In the genomic region with DNA sequence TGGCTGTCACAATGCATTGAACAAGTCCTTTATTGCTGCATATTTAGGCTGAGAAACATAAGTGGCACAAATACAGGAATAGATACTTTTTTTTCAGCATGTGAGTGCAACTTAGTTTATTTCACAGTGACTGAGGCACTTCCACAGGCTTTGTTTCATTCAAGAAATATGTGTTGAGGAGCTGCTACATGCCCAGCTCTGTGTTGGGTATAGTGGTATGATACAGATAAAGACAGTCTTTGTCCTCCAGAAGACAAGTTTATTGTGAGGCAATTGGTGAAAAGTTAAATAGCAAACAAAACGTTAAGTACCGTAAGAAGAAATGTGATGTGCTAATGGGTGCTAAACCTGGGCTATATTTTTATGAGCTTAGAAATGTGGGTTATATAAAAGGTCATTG, we compare ENCODE assay signal across 21 cellular contexts.
"Had no signal": no experiment of that assay in that cellular context is flagged by ENCODE, and none has a peak within 500 bp of the region (broad histone marks: within the 10 kb centered on the region; RNA-seq: fewer than 3 reads in every experiment).

No MANE protein-coding gene starts in this region.

- DNase-seq: Kasumi-1, MM.1S, NCI-H1092 treated with DMSO at 0.1 percent for 48 hours, NCI-H1436, NCI-H187, NCI-H2029, NCI-H2081 treated with DMSO at 0.1 percent for 48 hours, NCI-H2171, NCI-H226, NCI-H446, NCI-H510A, NCI-H524 treated with DMSO at 0.1 percent for 48 hours, NCI-H774, SHP77 treated with DMSO at 0.1 percent for 48 hours, SJCRH30 had no signal

- H3K27me3 ChIP-seq: SJCRH30 had no signal

- H3K36me3 ChIP-seq: SJCRH30 had no signal

- H3K27ac ChIP-seq: HL-60, KMS-11, RWPE1, SJCRH30, SK-N-MC had no signal

- ATAC-seq: K562 had no signal

- H3K4me3 ChIP-seq: K562, SJCRH30, SK-N-MC had no signal

- FAIRE-seq: HTR-8/SVneo, K562 had no signal
